In the genomic region with DNA sequence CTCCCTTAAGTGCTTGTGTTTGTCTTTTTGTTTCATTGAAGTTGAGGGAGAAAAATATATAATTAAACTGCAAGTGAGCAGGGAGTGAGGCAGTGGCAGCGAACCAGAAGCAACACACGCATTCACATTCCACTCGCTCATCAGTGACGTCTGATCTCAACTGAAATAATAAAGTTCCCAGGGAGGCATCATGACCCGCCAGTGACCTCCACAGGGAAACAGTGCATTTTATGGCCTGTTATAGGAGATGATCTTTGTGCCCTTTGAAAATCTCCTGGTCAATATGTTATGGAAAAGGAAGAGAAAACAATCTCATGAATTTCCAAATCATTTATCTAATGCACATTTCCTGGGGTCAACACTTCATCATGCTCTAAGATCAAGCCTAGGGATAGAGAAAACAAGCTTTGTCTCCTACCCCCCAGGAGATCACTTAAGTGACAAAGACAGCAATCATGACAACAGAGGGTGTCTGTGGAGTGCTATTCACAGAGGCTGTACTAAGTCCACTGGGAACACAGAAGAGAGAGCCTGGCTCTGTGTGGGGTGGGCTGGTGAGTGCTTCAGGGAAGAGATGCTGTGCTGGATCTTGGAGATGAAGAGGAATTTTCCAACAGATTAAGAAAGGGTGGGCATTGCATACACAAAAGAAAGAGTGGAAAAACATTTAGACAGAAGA, we compare ENCODE assay signal across 12 cellular contexts.
DNase-seq lines count a peak whose midpoint lies in the region; ATAC-seq, FAIRE-seq and TF ChIP-seq lines count a peak whose summit lies in the region.
"Had no signal": no experiment of that assay in that cellular context is flagged by ENCODE, and none has a peak within 500 bp of the region (broad histone marks: within the 10 kb centered on the region; RNA-seq: fewer than 3 reads in every experiment).

No MANE protein-coding gene starts in this region.

- H3K9me2 ChIP-seq in neural cell (ENCODE audit: insufficient read depth, low read length) = no peaks in the 10 kb centered on the region

- no peaks in the 10 kb centered on the region for H4K20me1 ChIP-seq in neural cell (ENCODE audit: insufficient read depth)
- H4K20me1 ChIP-seq: BLaER1 treated with 17β-estradiol and CSF1 and Interleukin-3, amounts not matched to agents 10 nM and 100 nM had no signal

- H3K36me3 Mint-ChIP-seq in activated T-cell treated with anti-CD3 and anti-CD28 coated beads, Interleukin-2, amount 50 U/mL, for 24 hours (ENCODE audit: low read depth) = no peaks in the 10 kb centered on the region

- H3K27ac Mint-ChIP-seq in activated T-cell treated with anti-CD3 and anti-CD28 coated beads, Interleukin-2, amount 50 U/mL, for 24 hours = no peak overlapping the region

- H3K4me2 ChIP-seq in neural cell (ENCODE audit: low read length) = no peak overlapping the region
- H3K4me2 ChIP-seq: BLaER1 treated with 17β-estradiol and CSF1 and Interleukin-3, amounts not matched to agents 10 nM and 100 nM had no signal

- no peak overlapping the region for H3K4me3 ChIP-seq in fibroblast of pulmonary artery (replicated peaks; ENCODE audit: low read depth, low read length)
- no peak overlapping the region for H3K4me3 ChIP-seq in neural cell (ENCODE audit: low read length)
- H3K4me3 ChIP-seq: BLaER1 treated with 17β-estradiol and CSF1 and Interleukin-3, amounts not matched to agents 10 nM and 100 nM had no signal

- no peaks in the 10 kb centered on the region for H3K79me2 ChIP-seq in neural cell (replicated peaks; ENCODE audit: insufficient read depth, low read length)

- TF ChIP-seq CTCF in fibroblast of pulmonary artery (IDR thresholded peaks at IDR 0.05; ENCODE audit: low read length, missing control alignments) (no peak), neural cell (IDR thresholded peaks at IDR 0.05; ENCODE audit: poor library complexity, severe bottlenecking) (no peak)

- no peaks in the 10 kb centered on the region for H3K36me3 ChIP-seq in neural cell (ENCODE audit: insufficient read depth, low read length)
- H3K36me3 ChIP-seq: BLaER1 treated with 17β-estradiol and CSF1 and Interleukin-3, amounts not matched to agents 10 nM and 100 nM had no signal

- no peak overlapping the region for H3K9ac ChIP-seq in neural cell (ENCODE audit: low read length)
- H3K9ac ChIP-seq: BLaER1 treated with 17β-estradiol and CSF1 and Interleukin-3, amounts not matched to agents 10 nM and 100 nM had no signal

- no peak for TF ChIP-seq RAD21 in neural cell (conservative IDR thresholded peaks at IDR 0.05)

- TF ChIP-seq EP300 in neural cell (conservative IDR thresholded peaks at IDR 0.05; ENCODE audit: poor library complexity, severe bottlenecking) = no peak

- no peak overlapping the region for H2AFZ ChIP-seq in neural cell (ENCODE audit: low read depth, low read length)

- in situ Hi-C loops in Caki2 (cut with HindIII; ENCODE audit: low pct_unique_long_range_greater_than_20kb, low sequenced_read_pairs) = no loop called here

- H3K27ac ChIP-seq in neural cell (ENCODE audit: low read length) = no peak overlapping the region
- H3K27ac ChIP-seq: BLaER1 treated with 17β-estradiol and CSF1 and Interleukin-3, amounts not matched to agents 10 nM and 100 nM had no signal

- no peaks in the 10 kb centered on the region for H3K27me3 ChIP-seq in neural cell (ENCODE audit: insufficient read depth, low read depth, low read length)
- H3K27me3 ChIP-seq: BLaER1 treated with 17β-estradiol and CSF1 and Interleukin-3, amounts not matched to agents 10 nM and 100 nM had no signal

- H3K27me3 Mint-ChIP-seq in activated T-cell treated with anti-CD3 and anti-CD28 coated beads, Interleukin-2, amount 50 U/mL, for 24 hours = no peaks in the 10 kb centered on the region

- no peak for FAIRE-seq in RCC 7860 (lab: Jason Lieb, UNC)

- H3K9me3 ChIP-seq in neural cell (ENCODE audit: low read length) = no peaks in the 10 kb centered on the region

- H3K4me3 Mint-ChIP-seq in activated T-cell treated with anti-CD3 and anti-CD28 coated beads, Interleukin-2, amount 50 U/mL, for 24 hours = no peak overlapping the region

- peaks cover 11% of the 10 kb centered on the region for H3K9me3 Mint-ChIP-seq in activated T-cell treated with anti-CD3 and anti-CD28 coated beads, Interleukin-2, amount 50 U/mL, for 24 hours

- no peaks in the 10 kb centered on the region for H3F3A ChIP-seq in neural cell (ENCODE audit: insufficient read depth, low read length, poor library complexity, severe bottlenecking)

- no peaks in the 10 kb centered on the region for H3K4me1 Mint-ChIP-seq in activated T-cell treated with anti-CD3 and anti-CD28 coated beads, Interleukin-2, amount 50 U/mL, for 24 hours (ENCODE audit: low read depth)

- ATAC-seq in stimulated activated naive CD8-positive, alpha-beta T cell treated with anti-CD3 and anti-CD28 coated beads, Interleukin-15, Interleukin-2, amounts not matched to agents 100 U/mL and 50 U/mL, for 24 hours = no peak

- DNase-seq in Caki2 (ENCODE audit: low read depth) = peak; percentile 93
- peak; percentile 61 for DNase-seq in RCC 7860 (ENCODE audit: low spot score)
- DNase-seq in fibroblast of pulmonary artery (ENCODE audit: low read depth) = peak; percentile 84
- DNase-seq in stimulated activated naive CD8-positive, alpha-beta T cell treated with anti-CD3 and anti-CD28 coated beads, Interleukin-15, Interleukin-2, amounts not matched to agents 100 U/mL and 50 U/mL, for 24 hours = no peak
- DNase-seq in inferior parietal cortex (ENCODE audit: extremely low spot score) = no peak
- DNase-seq in activated T-cell treated with anti-CD3 and anti-CD28 coated beads, Interleukin-2, amount 50 U/mL, for 24 hours = no peak
- DNase-seq in stimulated activated CD4-positive, alpha-beta T cell treated with anti-CD3 and anti-CD28 coated beads, Interleukin-4, amount 100 ng/mL, for 24 hours = no peak
- DNase-seq: central memory CD4-positive, alpha-beta T cell; NCI-H2081; stimulated activated CD4-positive, alpha-beta T cell treated with anti-CD3 and anti-CD28 coated beads, Interleukin-2, amount 100 ng/mL, for 24 hours had no signal

TF ChIP-seq in neural cell, 6 proteins besides CTCF, POLR2A, EP300 and RAD21:
- TF ChIP-seq SMC3 (conservative IDR thresholded peaks at IDR 0.05; ENCODE audit: poor library complexity) = no peak
- peak; percentile 60 for TF ChIP-seq POLR2AphosphoS5 (IDR thresholded peaks at IDR 0.05)

Comparison
In these comparisons a context has a peak if more than half of its experiments do, and no peak if none do; other contexts are left out.
1. DNase-seq: peak in Caki2 (single experiment), RCC 7860 (single experiment) and fibroblast of pulmonary artery (single experiment); none in stimulated activated naive CD8-positive, alpha-beta T cell treated with anti-CD3 and anti-CD28 coated beads, Interleukin-15, Interleukin-2, amounts not matched to agents 100 U/mL and 50 U/mL, for 24 hours (single experiment), inferior parietal cortex (single experiment), activated T-cell treated with anti-CD3 and anti-CD28 coated beads, Interleukin-2, amount 50 U/mL, for 24 hours (single experiment) and stimulated activated CD4-positive, alpha-beta T cell treated with anti-CD3 and anti-CD28 coated beads, Interleukin-4, amount 100 ng/mL, for 24 hours (single experiment).